Comparison of ENCODE assay signal across 19 cellular contexts in the genomic region with DNA sequence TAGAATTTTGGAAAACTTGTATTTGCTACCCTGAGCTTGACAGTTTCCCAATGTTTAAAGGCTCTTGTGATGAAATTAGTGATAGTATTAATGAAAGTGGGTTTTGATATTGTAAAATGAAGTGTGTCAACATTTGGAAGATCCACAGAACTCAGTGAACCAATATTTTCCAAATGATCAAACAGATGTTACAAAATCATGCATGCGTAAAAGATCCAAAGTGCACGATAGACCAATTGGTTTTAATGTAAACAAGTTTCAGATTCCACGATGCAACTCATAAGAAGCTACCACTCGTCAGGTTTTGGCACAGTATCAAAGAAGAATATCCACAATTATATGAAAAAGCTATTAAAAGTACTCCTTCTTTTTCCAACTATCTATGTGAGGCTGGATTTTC.
"Had no signal": no experiment of that assay in that cellular context is flagged by ENCODE, and none has a peak within 500 bp of the region (broad histone marks: within the 10 kb centered on the region; RNA-seq: fewer than 3 reads in every experiment).

No MANE protein-coding gene starts in this region.

- ATAC-seq: activated naive CD4-positive, alpha-beta T cell treated with anti-CD3 and anti-CD28 coated beads, Interleukin-2, amount 50 U/mL, for 72 hours; foreskin keratinocyte; left colon; natural killer cell treated with Interleukin-12 subunit alpha and Interleukin-12 subunit beta and Interleukin-15 and Interleukin-18, amount 100 ng/mL, for 72 hours had no signal

- H3K27me3 ChIP-seq: esophagus squamous epithelium, foreskin keratinocyte, hepatocyte, thyroid gland had no signal

- H3K4me3 ChIP-seq: esophagus squamous epithelium, hepatocyte, lung, thyroid gland had no signal

- H3K4me3 Mint-ChIP-seq: dendritic cell treated with granulocyte-macrophage colony-stimulating factor and Interleukin-4, amounts not matched to agents 40 ng/mL and 50 ng/mL, for 4 days; natural killer cell treated with Interleukin-12 subunit alpha and Interleukin-12 subunit beta and Interleukin-15 and Interleukin-18, amount 100 ng/mL, for 72 hours had no signal

- DNase-seq: activated CD4-positive, alpha-beta T cell treated with anti-CD3 and anti-CD28 coated beads, Interleukin-2, amount 50 U/mL, for 4 hours; activated gamma-delta T cell treated with Interleukin-2 at 50 U/mL for 16 hours; effector memory CD4-positive, alpha-beta T cell; esophagus squamous epithelium; foreskin keratinocyte; islet precursor cell; left colon; nucleus accumbens; posterior cingulate gyrus; stimulated activated CD8-positive, alpha-beta memory T cell treated with anti-CD3 and anti-CD28 coated beads, Interleukin-4, amount 100 ng/mL, for 48 hours; stimulated activated naive CD4-positive, alpha-beta T cell; T-helper 2 cell; thyroid gland; WERI-Rb-1 had no signal

- H2AFZ ChIP-seq: hepatocyte had no signal

- H3K27ac Mint-ChIP-seq: activated naive CD4-positive, alpha-beta T cell treated with anti-CD3 and anti-CD28 coated beads, Interleukin-2, amount 50 U/mL, for 72 hours; dendritic cell treated with granulocyte-macrophage colony-stimulating factor and Interleukin-4, amounts not matched to agents 40 ng/mL and 50 ng/mL, for 4 days; natural killer cell treated with Interleukin-12 subunit alpha and Interleukin-12 subunit beta and Interleukin-15 and Interleukin-18, amount 100 ng/mL, for 72 hours had no signal

- H3K27ac ChIP-seq: esophagus squamous epithelium, foreskin keratinocyte, hepatocyte, thyroid gland, WERI-Rb-1 had no signal

- H3K4me2 ChIP-seq: hepatocyte had no signal

- H3K79me2 ChIP-seq: hepatocyte had no signal

- H3K36me3 Mint-ChIP-seq: activated naive CD4-positive, alpha-beta T cell treated with anti-CD3 and anti-CD28 coated beads, Interleukin-2, amount 50 U/mL, for 72 hours; natural killer cell treated with Interleukin-12 subunit alpha and Interleukin-12 subunit beta and Interleukin-15 and Interleukin-18, amount 100 ng/mL, for 72 hours had no signal

- H3K4me1 ChIP-seq: foreskin keratinocyte had no signal

- H3K9me3 ChIP-seq: esophagus squamous epithelium, thyroid gland had no signal

- H3K9me3 Mint-ChIP-seq: activated naive CD4-positive, alpha-beta T cell treated with anti-CD3 and anti-CD28 coated beads, Interleukin-2, amount 50 U/mL, for 72 hours; dendritic cell treated with granulocyte-macrophage colony-stimulating factor and Interleukin-4, amounts not matched to agents 40 ng/mL and 50 ng/mL, for 4 days; natural killer cell treated with Interleukin-12 subunit alpha and Interleukin-12 subunit beta and Interleukin-15 and Interleukin-18, amount 100 ng/mL, for 72 hours had no signal

- H3K36me3 ChIP-seq: thyroid gland had no signal

- H3K27me3 Mint-ChIP-seq: dendritic cell treated with granulocyte-macrophage colony-stimulating factor and Interleukin-4, amounts not matched to agents 40 ng/mL and 50 ng/mL, for 4 days; natural killer cell treated with Interleukin-12 subunit alpha and Interleukin-12 subunit beta and Interleukin-15 and Interleukin-18, amount 100 ng/mL, for 72 hours had no signal
